27 cellular contexts compared by ENCODE assay signal in genomic region chr17:13171790-13172189, GRCh38.
"Had no signal": no experiment of that assay in that cellular context is flagged by ENCODE, and none has a peak within 500 bp of the region (broad histone marks: within the 10 kb centered on the region; RNA-seq: fewer than 3 reads in every experiment).

No MANE protein-coding gene starts in this region.

- H3K4me1 ChIP-seq: stomach, suprapubic skin, testis, thyroid gland, tibial artery, tibial nerve, transverse colon, upper lobe of left lung, upper lobe of right lung, uterus, vagina had no signal

- FAIRE-seq: urothelium cell line had no signal

- DNase-seq: stimulated activated CD4-positive, alpha-beta T cell treated with anti-CD3 and anti-CD28 coated beads, Interleukin-2, amount 100 ng/mL, for 48 hours; stimulated activated CD4-positive, alpha-beta T cell treated with anti-CD3 and anti-CD28 coated beads, Interleukin-4, amount 100 ng/mL, for 1 hour; stimulated activated CD4-positive, alpha-beta T cell treated with anti-CD3 and anti-CD28 coated beads, Interleukin-4, amount 100 ng/mL, for 24 hours; stimulated activated CD4-positive, alpha-beta T cell treated with anti-CD3 and anti-CD28 coated beads, Interleukin-4, amount 100 ng/mL, for 4 hours; stimulated activated CD8-positive, alpha-beta memory T cell treated with anti-CD3 and anti-CD28 coated beads, Interleukin-4, amount 100 ng/mL, for 48 hours; stimulated activated naive B cell treated with anti-CD40 and anti-IgM and Interleukin-4, amounts not matched to agents 10 μg/mL and 1 μg/mL and 100 μg/mL, for 72 hours; stimulated activated naive CD4-positive, alpha-beta T cell; stimulated activated naive CD4-positive, alpha-beta T cell treated with Interleukin-2 at 50 U/mL for 16 hours; stimulated activated naive CD8-positive, alpha-beta T cell treated with anti-CD3 and anti-CD28 coated beads, Interleukin-15, amount 100 ng/mL, for 72 hours; stimulated activated naive CD8-positive, alpha-beta T cell treated with anti-CD3 and anti-CD28 coated beads, Interleukin-15, Interleukin-2, amounts not matched to agents 100 U/mL and 50 U/mL, for 24 hours; stomach; substantia nigra; testis; thyroid gland; tibial artery; transverse colon; trophoblast cell; upper lobe of left lung; upper lobe of right lung; uterus had no signal

- H3K9me3 ChIP-seq: testis, thyroid gland, uterus had no signal

- H3K36me3 ChIP-seq: stomach, suprapubic skin, thoracic aorta, thyroid gland, tibial artery, tibial nerve, transverse colon, upper lobe of left lung, upper lobe of right lung, uterus, vagina had no signal

- H3K27ac ChIP-seq: stomach, suprapubic skin, testis, thoracic aorta, thyroid gland, tibial artery, tibial nerve, transverse colon, upper lobe of left lung, upper lobe of right lung, uterus, vagina had no signal

- ATAC-seq: stimulated activated effector memory CD8-positive, alpha-beta T cell treated with anti-CD3 and anti-CD28 coated beads, Interleukin-12 subunit alpha, Interleukin-12 subunit beta, amount 100 ng/mL, for 72 hours; stimulated activated memory B cell treated with anti-CD40 and anti-IgM and Interleukin-4, amounts not matched to agents 10 μg/mL and 1 μg/mL and 100 μg/mL, for 72 hours; stimulated activated naive B cell treated with anti-CD40 and anti-IgM and Interleukin-4, amounts not matched to agents 10 μg/mL and 1 μg/mL and 100 μg/mL, for 72 hours; stimulated activated naive CD8-positive, alpha-beta T cell treated with anti-CD3 and anti-CD28 coated beads, Interleukin-15, amount 100 ng/mL, for 72 hours; stimulated activated naive CD8-positive, alpha-beta T cell treated with anti-CD3 and anti-CD28 coated beads, Interleukin-15, Interleukin-2, amounts not matched to agents 100 U/mL and 50 U/mL, for 24 hours; upper lobe of right lung had no signal

- H3K4me3 ChIP-seq: stomach, suprapubic skin, testis, thoracic aorta, thyroid gland, tibial artery, tibial nerve, transverse colon, upper lobe of left lung, upper lobe of right lung, uterus, vagina had no signal

- H3K27me3 ChIP-seq: stomach, suprapubic skin, testis, thyroid gland, tibial artery, tibial nerve, transverse colon, upper lobe of left lung, upper lobe of right lung, uterus, vagina had no signal
